ENCODE assay signal across 19 cellular contexts in genomic region chr7:107980171-107980570, GRCh38.
"Had no signal": no experiment of that assay in that cellular context is flagged by ENCODE, and none has a peak within 500 bp of the region (broad histone marks: within the 10 kb centered on the region; RNA-seq: fewer than 3 reads in every experiment).

No MANE protein-coding gene starts in this region.

- H3K4me3 ChIP-seq: coronary artery, dorsolateral prefrontal cortex, esophagus squamous epithelium, gastrocnemius medialis, heart left ventricle, left lung, lower lobe of right lung, mucosa of descending colon had no signal

- H3K27me3 ChIP-seq: dorsolateral prefrontal cortex, esophagus squamous epithelium, gastrocnemius medialis, heart left ventricle, left lung had no signal

- H3K9me3 ChIP-seq: esophagus squamous epithelium, gastrocnemius medialis, heart left ventricle, left lung, lower lobe of right lung, mucosa of descending colon had no signal

- H3K27ac ChIP-seq: coronary artery, dorsolateral prefrontal cortex, gastrocnemius medialis, left lung, lower lobe of right lung had no signal

- DNase-seq: dermis blood vessel endothelial cell; dorsolateral prefrontal cortex; effector CD4-positive, alpha-beta T cell; effector memory CD4-positive, alpha-beta T cell; esophagus squamous epithelium; foreskin fibroblast; foreskin melanocyte; gastrocnemius medialis; glutamatergic neuron; heart left ventricle; hippocampal formation; left cardiac atrium; left lung; left ventricle myocardium superior; lower lobe of right lung; mesenchymal stem cell; mucosa of descending colon had no signal

- ATAC-seq: gastrocnemius medialis, heart left ventricle, left cardiac atrium, left lung, left ventricle myocardium superior, lower lobe of right lung, mucosa of descending colon had no signal

- H3K4me1 ChIP-seq: gastrocnemius medialis had no signal

- H3K4me3 Mint-ChIP-seq: mesothelial cell of epicardium had no signal

- H3K9me3 Mint-ChIP-seq: mesothelial cell of epicardium had no signal

- H3K27ac Mint-ChIP-seq: mesothelial cell of epicardium had no signal
